In genomic region chr18:79944126-79944731, GRCh38 we compare ENCODE assay signal across 9 cellular contexts. TPM values are rescaled to one million over a fixed set of nuclear protein-coding genes. Genes with fewer than 3 reads are reported as not detected.
DNase-seq lines count a peak whose midpoint lies in the region; ATAC-seq and TF ChIP-seq lines count a peak whose summit lies in the region.
"Had no signal": no experiment of that assay in that cellular context is flagged by ENCODE, and none has a peak within 500 bp of the region (broad histone marks: within the 10 kb centered on the region; RNA-seq: fewer than 3 reads in every experiment).

No MANE protein-coding gene starts in this region.

- no peak for ATAC-seq in HG02938 (IDR thresholded peaks at IDR 0.05; ENCODE audit: unreplicated experiment)

- TF ChIP-seq POLR2A in spleen (IDR thresholded peaks at IDR 0.05), result no peak

- intact Hi-C loops in spleen (cut with DNase I; ENCODE audit: low total_unique reads), result loop anchor here (10.0 kb wide), 1 partner anchor 259 kb away; no protein-coding TSS in a partner anchor

- no peak overlapping the region for H3K4me3 ChIP-seq in Jurkat, Clone E6-1 (ENCODE audit: low read length)
- no peak overlapping the region for H3K4me3 ChIP-seq in spleen

- TF ChIP-seq CTCF in spleen (IDR thresholded peaks at IDR 0.05 in 8 of 11, conservative IDR thresholded peaks at IDR 0.05 in 3 of 11), result no peak

- H3K9me3 ChIP-seq in spleen, result no peaks in the 10 kb centered on the region

- H3K36me3 ChIP-seq in spleen, result peaks cover 0 to 87% (median 38%) of the 10 kb centered on the region in 6 donors

- WGBS in spleen, 5 donors, result 35 to 57% (median 50%) methylated on average over 10 to 11 of the region's 11 CpGs

- peak overlapping the region in 3 of 8 donors; percentile 2 to 37 (median 4) for H3K27ac ChIP-seq in spleen

- peaks cover 10 to 74% (median 47%) of the 10 kb centered on the region in 6 donors for H3K4me1 ChIP-seq in spleen

- no peaks in the 10 kb centered on the region for H3K27me3 ChIP-seq in spleen (replicated peaks in 1 of 7)

- DNase-seq in SIG-M5 treated with dmso at 0.1 percent for 504 hours (lab: John Stamatoyannopoulos, UW; ENCODE audit: unreplicated experiment) (peak; percentile 33), SIG-M5 (lab: John Stamatoyannopoulos, UW) (no peak), astrocyte of the hippocampus (ENCODE audit: low read depth, low spot score) (peak; percentile 24), spleen (peak; percentile 75), C1 segment of cervical spinal cord (lab: John Stamatoyannopoulos, UW) (no peak), DMS153 (lab: John Stamatoyannopoulos, UW) (no peak)
- DNase-seq in Jurkat, Clone E6-1 (ENCODE audit: low read depth, low spot score), result peak; percentile 77

RNA-seq across cellular contexts. Expression of gene SLC66A2, which starts 7.2 kb away (rescaled TPM):
- polyA plus RNA-seq in Jurkat, Clone E6-1 (2012; ENCODE audit: insufficient read depth, insufficient read length), result 27.0 TPM
- 10 to 100 TPM; 40.9 to 61.9 (median 51.1) TPM for total RNA-seq in spleen
- polyA plus RNA-seq in spleen, result 10 to 100 TPM; 28.7 to 53.9 (median 33.4) TPM

RNA-seq across cellular contexts. Expression of gene HSBP1L1, which starts 20.2 kb away (rescaled TPM):
- 2.9 TPM for polyA plus RNA-seq in Jurkat, Clone E6-1 (2012; ENCODE audit: insufficient read depth, insufficient read length)
- 10 to 100 TPM; 10.3 to 36.4 (median 20.1) TPM for total RNA-seq in spleen
- 10 to 100 TPM; 10.0 to 21.5 (median 15.8) TPM for polyA plus RNA-seq in spleen
- total RNA-seq: HT1080 had no signal

RNA-seq across cellular contexts. Expression of gene TXNL4A, which starts 44.1 kb away (rescaled TPM):
- polyA plus RNA-seq in Jurkat, Clone E6-1 (2012; ENCODE audit: insufficient read depth, insufficient read length), result 296 TPM
- 10 to 100 TPM; 20.7 to 76.5 (median 63.9) TPM for total RNA-seq in spleen
- polyA plus RNA-seq in spleen, result 10 to 100 TPM; 75.2 to 98.5 (median 80.9) TPM

Comparison
In these comparisons a context has a peak if more than half of its experiments do, and no peak if none do; other contexts are left out.
1. DNase-seq: peak in SIG-M5 treated with dmso at 0.1 percent for 504 hours (single experiment), Jurkat, Clone E6-1 (single experiment), astrocyte of the hippocampus (single experiment) and spleen (single experiment); none in SIG-M5 (single experiment), C1 segment of cervical spinal cord (0 of 14) and DMS153 (single experiment).